ENCODE assay signal across 15 cellular contexts in the genomic region with DNA sequence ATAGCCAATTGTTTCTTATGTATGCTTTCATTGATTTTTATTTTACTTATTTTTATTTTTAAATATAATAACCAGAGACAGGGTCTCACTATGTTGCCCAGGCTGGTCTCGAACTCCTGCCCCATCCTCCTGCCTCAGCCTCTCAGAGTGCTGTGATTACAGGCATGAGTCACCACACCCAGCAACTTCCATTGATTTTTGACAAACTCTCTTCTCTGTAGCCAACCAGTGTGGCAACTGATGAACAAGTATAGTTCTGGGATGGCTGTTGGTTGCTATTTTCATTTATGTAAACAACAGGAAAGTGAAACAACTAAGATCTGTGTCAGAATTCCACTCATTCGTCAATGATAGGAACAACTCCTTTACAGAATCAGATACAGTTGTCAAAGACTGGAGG.
DNase-seq lines count a peak whose midpoint lies in the region; ATAC-seq and TF ChIP-seq lines count a peak whose summit lies in the region.
"Had no signal": no experiment of that assay in that cellular context is flagged by ENCODE, and none has a peak within 500 bp of the region (broad histone marks: within the 10 kb centered on the region; RNA-seq: fewer than 3 reads in every experiment).

No MANE protein-coding gene starts in this region.

- no peak for ATAC-seq in HG02938 (IDR thresholded peaks at IDR 0.05; ENCODE audit: unreplicated experiment)
- no peak for ATAC-seq in HG03159 (IDR thresholded peaks at IDR 0.05; ENCODE audit: unreplicated experiment)
- ATAC-seq: activated CD8-positive, alpha-beta T cell treated with anti-CD3 and anti-CD28 coated beads, Interleukin-2, amount 10 ng/mL, durations not matched to agents 7 days and 5 days; upper lobe of right lung had no signal

- 0 out of 22 replicates have a peak overlapping the region, but pooled peaks of 2 of the 11 experiments have one; percentile 16 to 19 for H3K4me2 ChIP-seq in BLaER1 treated with 17β-estradiol and CSF1 and Interleukin-3, amounts not matched to agents 10 nM and 100 nM
- H3K4me2 ChIP-seq: neural progenitor cell had no signal

- H3K4me1 ChIP-seq in BLaER1 treated with 17β-estradiol and CSF1 and Interleukin-3, amounts not matched to agents 10 nM and 100 nM, result peaks cover 19 to 42% (median 27%) of the 10 kb centered on the region in 10 experiments
- H3K4me1 ChIP-seq: SJSA1, upper lobe of right lung had no signal

- H3K9me3 ChIP-seq in BLaER1 treated with 17β-estradiol and CSF1 and Interleukin-3, amounts not matched to agents 10 nM and 100 nM (replicated peaks in 1 of 11), result peaks cover 20 to 56% (median 47%) of the 10 kb centered on the region in 11 experiments
- H3K9me3 ChIP-seq: upper lobe of right lung had no signal

- no peaks in the 10 kb centered on the region for H4K20me1 ChIP-seq in BLaER1 treated with 17β-estradiol and CSF1 and Interleukin-3, amounts not matched to agents 10 nM and 100 nM

- TF ChIP-seq CTCF in LNCaP clone FGC (IDR thresholded peaks at IDR 0.05; ENCODE audit: control insufficient read depth, extremely low read depth, insufficient read depth), result no peak

- peaks cover 0 to 4% (median 0%) of the 10 kb centered on the region in 11 experiments; a peak in 2 of 22 replicates for H3K36me3 ChIP-seq in BLaER1 treated with 17β-estradiol and CSF1 and Interleukin-3, amounts not matched to agents 10 nM and 100 nM
- H3K36me3 ChIP-seq: neural progenitor cell, SJSA1, upper lobe of right lung had no signal

- H3K27me3 ChIP-seq in BLaER1 treated with 17β-estradiol and CSF1 and Interleukin-3, amounts not matched to agents 10 nM and 100 nM, result no peaks in the 10 kb centered on the region
- H3K27me3 ChIP-seq: neural progenitor cell, SJSA1, upper lobe of right lung had no signal

- H3K4me3 ChIP-seq in BLaER1 treated with 17β-estradiol and CSF1 and Interleukin-3, amounts not matched to agents 10 nM and 100 nM, result no peak overlapping the region
- no peak overlapping the region for H3K4me3 ChIP-seq in LNCaP clone FGC (ENCODE audit: low read depth, low read length)
- H3K4me3 ChIP-seq: neural progenitor cell, SJSA1, upper lobe of right lung had no signal

- no peak overlapping the region for H3K9ac ChIP-seq in BLaER1 treated with 17β-estradiol and CSF1 and Interleukin-3, amounts not matched to agents 10 nM and 100 nM
- H3K9ac ChIP-seq: neural progenitor cell had no signal

- DNase-seq in LNCaP clone FGC (ENCODE audit: low read depth), result peak; percentile 76
- DNase-seq in epithelial cell of prostate (ENCODE audit: low read depth, low spot score), result peak; percentile 50
- peak; percentile 11 to 47 for DNase-seq in lung microvascular endothelial cell (ENCODE audit: low read depth in 2 of 2)
- DNase-seq in NCI-H526 treated with DMSO at 0.1 percent for 48 hours (lab: John Stamatoyannopoulos, UW), result no peak
- no peak for DNase-seq in T-helper 9 cell
- DNase-seq: activated CD8-positive, alpha-beta T cell treated with anti-CD3 and anti-CD28 coated beads, Interleukin-2, amount 10 ng/mL, durations not matched to agents 7 days and 5 days; amniotic stem cell; NCI-H1092 treated with DMSO at 0.1 percent for 48 hours; NCI-H446; upper lobe of right lung had no signal

- peak overlapping the region in 6 of 11 experiments; percentile 8 to 46 (median 25); a peak in 6 of 22 replicates for H3K27ac ChIP-seq in BLaER1 treated with 17β-estradiol and CSF1 and Interleukin-3, amounts not matched to agents 10 nM and 100 nM
- peak overlapping the region; percentile 29 for H3K27ac ChIP-seq in epithelial cell of prostate
- H3K27ac ChIP-seq: neural progenitor cell, SJSA1, upper lobe of right lung had no signal

Comparison
In these comparisons a context has a peak if more than half of its experiments do, and no peak if none do; other contexts are left out.
1. DNase-seq: peak in LNCaP clone FGC (single experiment), epithelial cell of prostate (single experiment) and lung microvascular endothelial cell (2 of 2); none in NCI-H526 treated with DMSO at 0.1 percent for 48 hours (single experiment) and T-helper 9 cell (single experiment).